In the genomic region with DNA sequence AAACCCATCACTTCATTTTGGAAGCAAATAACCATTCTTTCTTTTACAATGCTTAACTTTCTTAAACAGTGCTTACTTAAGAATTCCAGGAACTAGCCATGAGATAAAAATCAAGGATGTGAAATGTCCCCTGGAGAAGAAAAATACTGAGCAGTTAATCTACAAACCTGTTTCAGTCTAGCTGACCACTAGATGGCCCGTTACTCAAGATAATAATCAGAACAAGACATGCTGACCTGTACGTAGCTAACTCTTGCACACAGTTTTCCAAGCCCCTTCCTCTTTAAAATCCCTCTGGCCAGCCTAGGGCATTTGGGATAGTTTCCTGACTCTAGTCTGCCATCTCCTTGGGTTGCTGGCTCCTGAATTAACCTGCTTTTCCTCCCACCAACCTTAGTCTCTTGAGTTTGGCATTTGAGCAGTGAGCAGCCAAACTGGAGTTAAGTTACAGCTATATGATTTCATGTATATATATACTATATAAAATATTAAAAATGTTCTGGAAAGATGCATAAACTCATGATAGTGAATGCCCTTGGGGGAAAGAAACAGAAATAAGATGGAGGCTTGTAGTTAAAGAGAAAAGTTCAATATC, we compare ENCODE assay signal across 8 cellular contexts. TPM values are rescaled to one million over a fixed set of nuclear protein-coding genes. Genes with fewer than 3 reads are reported as not detected.
DNase-seq lines count a peak whose midpoint lies in the region; ATAC-seq and TF ChIP-seq lines count a peak whose summit lies in the region.

No MANE protein-coding gene starts in this region.

- H4K5ac ChIP-seq in H9 (ENCODE audit: insufficient read length, low read depth, low read length) = no peak overlapping the region

- H3K4me3 ChIP-seq in BE2C (ENCODE audit: low read depth, low read length) (no peak overlapping the region), MG63 (no peak overlapping the region)

- peak; percentile 65 for TF ChIP-seq CTCF in BE2C (IDR thresholded peaks at IDR 0.05; ENCODE audit: low read depth, low read length)
- TF ChIP-seq CTCF in H9 (conservative IDR thresholded peaks at IDR 0.05) = peak; percentile 69
- peak; percentile 61 to 70 (median 61) for TF ChIP-seq CTCF in nephron (IDR thresholded peaks at IDR 0.05; ENCODE audit: unreplicated experiment in 3 of 3)

- H3K36me3 ChIP-seq in BE2C (no peaks in the 10 kb centered on the region), MG63 (no peaks in the 10 kb centered on the region)

- H3K79me1 ChIP-seq in H9 (ENCODE audit: insufficient read depth, low read depth, low read length, poor library complexity, severe bottlenecking) = no peaks in the 10 kb centered on the region

- H3K27me3 ChIP-seq in BE2C = no peaks in the 10 kb centered on the region
- H3K27me3 ChIP-seq in H9 (ENCODE audit: insufficient read depth, low read length) = no peaks in the 10 kb centered on the region
- H3K27me3 ChIP-seq in MG63 = no peaks in the 10 kb centered on the region

- ATAC-seq in GM21381 (IDR thresholded peaks at IDR 0.05; ENCODE audit: unreplicated experiment) = no peak

- no peak overlapping the region for H3K27ac ChIP-seq in H9 (ENCODE audit: insufficient read length, low read depth, low read length)

- H3K4me3 Mint-ChIP-seq in H9 (no peak overlapping the region), nephron (no peak overlapping the region)

- H3K4me1 Mint-ChIP-seq in H9 (0 out of 4 replicates have a peak, but pooled peaks cover 0 to 5% of the 10 kb centered on the region in 2 experiments), nephron (peaks cover 8% of the 10 kb centered on the region)

- WGBS in H9 (ENCODE audit: extremely low coverage, insufficient read length, low lambda C conversion rate) = no CpG with 5 or more reads among the region's 2 CpGs

- H3K4ac ChIP-seq in H9 (ENCODE audit: low read depth, low read length) = no peak overlapping the region

- H3K27me3 Mint-ChIP-seq in H9 (ENCODE audit: low read depth) (peaks cover 7% of the 10 kb centered on the region), nephron (ENCODE audit: low read depth) (no peaks in the 10 kb centered on the region)

- no peak overlapping the region for H3K27ac Mint-ChIP-seq in H9
- peak overlapping the region; percentile 17 to 28 (median 27) for H3K27ac Mint-ChIP-seq in nephron

- H3K4me1 ChIP-seq in BE2C (no peaks in the 10 kb centered on the region), H9 (ENCODE audit: insufficient read depth, low read length) (no peaks in the 10 kb centered on the region)

- no peaks in the 10 kb centered on the region for H3K9me3 Mint-ChIP-seq in H9
- no peaks in the 10 kb centered on the region for H3K9me3 Mint-ChIP-seq in nephron

- no peak overlapping the region for H2BK120ac ChIP-seq in H9 (ENCODE audit: low read depth, low read length, poor library complexity, severe bottlenecking)

- H3K4me2 ChIP-seq in H9 (ENCODE audit: insufficient read depth, insufficient read length, low read length) = no peak overlapping the region

- H3K14ac ChIP-seq in H9 (ENCODE audit: insufficient read depth, low read length) = no peak overlapping the region

- no peak overlapping the region for H2AFZ ChIP-seq in H9 (ENCODE audit: low read length)

- H2BK15ac ChIP-seq in H9 (ENCODE audit: low read depth, low read length) = no peak overlapping the region

- H4K91ac ChIP-seq in H9 (ENCODE audit: insufficient read length, low read depth, low read length) = no peak overlapping the region

- no peak overlapping the region for H2BK20ac ChIP-seq in H9 (ENCODE audit: low read depth, low read length, poor library complexity, severe bottlenecking)

- no peak overlapping the region for H3T11ph ChIP-seq in H9 (ENCODE audit: low read length)

- H3K36me3 Mint-ChIP-seq in H9 (ENCODE audit: insufficient read depth in 1 of 3, low read depth in 3 of 3) (no peaks in the 10 kb centered on the region), nephron (ENCODE audit: low read depth) (peaks cover 3% of the 10 kb centered on the region)

- no peaks in the 10 kb centered on the region for H4K20me1 ChIP-seq in H9 (ENCODE audit: control insufficient read depth, insufficient read depth, insufficient read length)

- no peak overlapping the region for H3K9ac ChIP-seq in H9 (ENCODE audit: extremely low read depth, insufficient read length, low read length)

- no peak for DNase-seq in BE2C
- DNase-seq in H9 = no peak
- DNase-seq in NCI-H748 treated with DMSO at 0.1 percent for 48 hours (lab: John Stamatoyannopoulos, UW) = peak; percentile 46
- DNase-seq in dedifferentiated amniotic fluid mesenchymal stem cell (ENCODE audit: extremely low spot score) = peak; percentile 69
- DNase-seq in stimulated activated CD4-positive, alpha-beta T cell treated with anti-CD3 and anti-CD28 coated beads, Interleukin-2, amount 100 ng/mL, for 24 hours = no peak
- no peak for DNase-seq in MG63

- no peaks in the 10 kb centered on the region for H3K79me2 ChIP-seq in H9 (ENCODE audit: insufficient read depth, low read length)

- H3K23me2 ChIP-seq in H9 (ENCODE audit: insufficient read length, low read depth, low read length, poor library complexity, severe bottlenecking) = no peaks in the 10 kb centered on the region

- H3K23ac ChIP-seq in H9 (ENCODE audit: insufficient read length, low read depth, low read length) = no peak overlapping the region

- H3K18ac ChIP-seq in H9 (ENCODE audit: insufficient read length, low read depth, low read length) = no peak overlapping the region

- H3K9me3 ChIP-seq in BE2C = no peaks in the 10 kb centered on the region
- H3K9me3 ChIP-seq in H9 (ENCODE audit: control insufficient read depth, low read depth, low read length) = no peaks in the 10 kb centered on the region
- no peaks in the 10 kb centered on the region for H3K9me3 ChIP-seq in MG63

- H2AK5ac ChIP-seq in H9 (ENCODE audit: insufficient read length, low read length) = no peak overlapping the region

- H2BK12ac ChIP-seq in H9 (ENCODE audit: insufficient read length, low read depth, low read length) = no peak overlapping the region

- no peak overlapping the region for H4K8ac ChIP-seq in H9 (replicated peaks; ENCODE audit: insufficient read length, low read depth, low read length)

- no peak overlapping the region for H2BK5ac ChIP-seq in H9 (ENCODE audit: insufficient read length, low read length)

- H3K56ac ChIP-seq in H9 (ENCODE audit: insufficient read length, low read depth, low read length) = no peak overlapping the region

RNA-seq across cellular contexts. Expression of a gene that starts 59.3 kb away (rescaled TPM):
- polyA plus RNA-seq in BE2C (2012; ENCODE audit: insufficient read depth, insufficient read length, low read depth) = 2.3 TPM
- total RNA-seq in H9 (2021) = 1.4 and 1.5 TPM in 2 replicates
- 0.67 and 0.79 TPM in 2 replicates for total RNA-seq in MG63 (2014; rRNA removed; shearing (Covaris generic); ENCODE audit: low replicate concordance)

Comparison
In these comparisons a context has a peak if more than half of its experiments do, and no peak if none do; other contexts are left out.
1. DNase-seq: peak in NCI-H748 treated with DMSO at 0.1 percent for 48 hours (single experiment) and dedifferentiated amniotic fluid mesenchymal stem cell (single experiment); none in BE2C (single experiment), H9 (single experiment), stimulated activated CD4-positive, alpha-beta T cell treated with anti-CD3 and anti-CD28 coated beads, Interleukin-2, amount 100 ng/mL, for 24 hours (0 of 2) and MG63 (single experiment).
2. H3K27ac Mint-ChIP-seq: peak in nephron (3 of 3); none in H9 (0 of 3).
3. Peak in every context shown above with its lines, with median percentiles within 50 percentile points of each other: CTCF ChIP-seq.